9 cellular contexts compared by ENCODE assay signal in the genomic region with DNA sequence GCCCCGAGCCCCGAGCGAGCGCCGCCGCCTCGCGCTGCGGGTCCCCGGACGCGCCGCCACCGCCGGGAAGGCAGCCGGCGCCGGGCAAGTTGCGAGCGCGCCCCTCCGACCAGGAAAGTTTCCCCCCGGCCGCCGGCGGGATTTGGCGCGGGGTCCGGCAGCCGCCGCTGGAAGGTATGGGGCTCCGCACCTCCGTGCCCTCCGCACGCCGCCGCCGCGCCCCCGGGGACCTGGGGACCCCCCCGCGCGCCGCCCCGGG. TPM values are rescaled to one million over a fixed set of nuclear protein-coding genes. Genes with fewer than 3 reads are reported as not detected.
DNase-seq lines count a peak whose midpoint lies in the region; TF ChIP-seq lines count a peak whose summit lies in the region.
"Had no signal": no experiment of that assay in that cellular context is flagged by ENCODE, and none has a peak within 500 bp of the region (broad histone marks: within the 10 kb centered on the region; RNA-seq: fewer than 3 reads in every experiment).

No MANE protein-coding gene starts in this region.

- TF ChIP-seq CTCF in prostate gland (IDR thresholded peaks at IDR 0.05): no peak

- H3K4me1 ChIP-seq in CD8-positive, alpha-beta memory T cell (ENCODE audit: insufficient read depth, low read length): peaks cover 38% of the 10 kb centered on the region
- peaks cover 21% of the 10 kb centered on the region for H3K4me1 ChIP-seq in Karpas-422 (ENCODE audit: low read length)
- H3K4me1 ChIP-seq in esophagus (ENCODE audit: control insufficient read depth in 2 of 2, insufficient read depth in 2 of 2, low read length in 1 of 2): peaks cover 6 to 8% of the 10 kb centered on the region in 2 donors
- H3K4me1 ChIP-seq in prostate gland (replicated peaks): no peaks in the 10 kb centered on the region

- CTCF ChIA-PET in CD8-positive, alpha-beta memory T cell (lab: Charles Lee): no interaction called here

- 0 out of 2 replicates have a peak, but pooled peaks cover 3% of the 10 kb centered on the region for H4K20me1 ChIP-seq in Karpas-422 (ENCODE audit: insufficient read depth, low read depth, low read length)

- H3K4me3 ChIP-seq in CD8-positive, alpha-beta memory T cell (ENCODE audit: low read length): peak overlapping the region; percentile 71
- H3K4me3 ChIP-seq in Karpas-422 (ENCODE audit: low read length): peak overlapping the region; percentile 50; the same call in 1 of the 2 replicates
- H3K4me3 ChIP-seq in esophagus (ENCODE audit: low read depth in 1 of 2, low read length in 2 of 2): peak overlapping the region; percentile 52 to 57
- peak overlapping the region; percentile 44 to 50 for H3K4me3 ChIP-seq in prostate gland

- H3K27ac ChIP-seq in CD8-positive, alpha-beta memory T cell (ENCODE audit: low read depth, low read length): no peak overlapping the region
- H3K27ac ChIP-seq in Karpas-422 (ENCODE audit: low read length): no peak overlapping the region
- peak overlapping the region; percentile 43 to 58 for H3K27ac ChIP-seq in esophagus (ENCODE audit: low read depth in 2 of 2, low read length in 1 of 2)
- peak overlapping the region; percentile 48 to 70 for H3K27ac ChIP-seq in prostate gland

- no peak for DNase-seq in CD8-positive, alpha-beta memory T cell
- no peak for DNase-seq in Karpas-422
- DNase-seq in prostate gland (ENCODE audit: low spot score): no peak
- no peak for DNase-seq in NCI-H2081 treated with DMSO at 0.1 percent for 48 hours (lab: John Stamatoyannopoulos, UW)
- DNase-seq in germinal center (ENCODE audit: low spot score): no peak
- no peak for DNase-seq in NCI-H2107 (lab: John Stamatoyannopoulos, UW)
- no peak for DNase-seq in NCI-H1105 treated with DMSO at 0.1 percent for 48 hours (lab: John Stamatoyannopoulos, UW)

- H3K36me3 ChIP-seq in CD8-positive, alpha-beta memory T cell (ENCODE audit: insufficient read depth, low read length): no peaks in the 10 kb centered on the region
- no peaks in the 10 kb centered on the region for H3K36me3 ChIP-seq in Karpas-422 (ENCODE audit: insufficient read depth, low read length)
- H3K36me3 ChIP-seq in esophagus (ENCODE audit: control insufficient read depth in 2 of 2, insufficient read depth in 2 of 2, low read length in 1 of 2): no peaks in the 10 kb centered on the region
- no peaks in the 10 kb centered on the region for H3K36me3 ChIP-seq in prostate gland

- H3K4me2 ChIP-seq in Karpas-422 (ENCODE audit: low read depth, low read length, poor library complexity, severe bottlenecking): peak overlapping the region; percentile 46

- no peak overlapping the region for H2AFZ ChIP-seq in Karpas-422 (ENCODE audit: low read length)

- H3K9me2 ChIP-seq in Karpas-422 (replicated peaks; ENCODE audit: insufficient read depth, low read length): no peaks in the 10 kb centered on the region

- peaks cover 0 to 1% (median 0%) of the 10 kb centered on the region in 3 donors for H3K36me3 Mint-ChIP-seq in CD8-positive, alpha-beta memory T cell
- H3K36me3 Mint-ChIP-seq: activated CD4-positive, alpha-beta memory T cell treated with anti-CD3 and anti-CD28 coated beads for 36 hours had no signal

- 0% methylated on average over 22 to 45 of the region's 45 CpGs for WGBS in esophagus, 2 donors
- WGBS in prostate gland: 3% methylated on average over 20 of the region's 45 CpGs

- H3K27ac Mint-ChIP-seq in CD8-positive, alpha-beta memory T cell: no peak overlapping the region

- H3K9me3 ChIP-seq in CD8-positive, alpha-beta memory T cell (ENCODE audit: low read length): no peaks in the 10 kb centered on the region
- H3K9me3 ChIP-seq in Karpas-422 (ENCODE audit: low read length) (no peaks in the 10 kb centered on the region), esophagus (ENCODE audit: control insufficient read depth in 2 of 2, insufficient read depth in 1 of 2, low read depth in 1 of 2, low read length in 1 of 2) (no peaks in the 10 kb centered on the region), prostate gland (no peaks in the 10 kb centered on the region)

- intact Hi-C loops in prostate gland (cut with DNase I): loop anchor here (5.0 to 10.0 kb wide), 3 partner anchors 35 to 162 kb away; a partner anchor contains a TSS

- no peak overlapping the region for H3K9ac ChIP-seq in Karpas-422 (ENCODE audit: low read length)

- H3K27me3 ChIP-seq in CD8-positive, alpha-beta memory T cell (ENCODE audit: insufficient read depth, low read length, poor library complexity, severe bottlenecking): peaks cover 7% of the 10 kb centered on the region
- no peaks in the 10 kb centered on the region for H3K27me3 ChIP-seq in Karpas-422 (ENCODE audit: low read length)
- H3K27me3 ChIP-seq in esophagus (ENCODE audit: control insufficient read depth in 1 of 2, insufficient read depth in 2 of 2, low read length in 2 of 2): no peaks in the 10 kb centered on the region
- no peaks in the 10 kb centered on the region for H3K27me3 ChIP-seq in prostate gland (replicated peaks; ENCODE audit: insufficient read depth)

- peaks cover 33 to 50% (median 46%) of the 10 kb centered on the region in 3 donors for H3K4me1 Mint-ChIP-seq in CD8-positive, alpha-beta memory T cell

- POLR2A ChIA-PET in CD8-positive, alpha-beta memory T cell (lab: Charles Lee): no interaction called here

- H3K4me3 Mint-ChIP-seq in CD8-positive, alpha-beta memory T cell: peak overlapping the region in 1 of 7 donors; percentile 87

- H3K79me2 ChIP-seq in Karpas-422 (ENCODE audit: low read length): no peaks in the 10 kb centered on the region

- H3K9me3 Mint-ChIP-seq in CD8-positive, alpha-beta memory T cell: no peaks in the 10 kb centered on the region
- H3K9me3 Mint-ChIP-seq: activated CD4-positive, alpha-beta memory T cell treated with anti-CD3 and anti-CD28 coated beads for 36 hours had no signal

- H3K27me3 Mint-ChIP-seq in CD8-positive, alpha-beta memory T cell: peaks cover 11% of the 10 kb centered on the region in 2 donors
- H3K27me3 Mint-ChIP-seq: activated CD4-positive, alpha-beta memory T cell treated with anti-CD3 and anti-CD28 coated beads for 36 hours had no signal

- no peak for TF ChIP-seq POLR2A in prostate gland (IDR thresholded peaks at IDR 0.05)

RNA-seq across cellular contexts. Expression of a gene that starts 0.3 kb away (rescaled TPM):
- total RNA-seq in CD8-positive, alpha-beta memory T cell: 1 to 10 TPM in 1 of 2 experiments, under 1 TPM in 1; 0.60 to 1.2 TPM
- polyA plus RNA-seq in CD8-positive, alpha-beta memory T cell: 15.1 TPM
- 0.90 and 1.8 TPM in 2 replicates for total RNA-seq in Karpas-422 (2014; rRNA removed; shearing (Covaris generic); ENCODE audit: low replicate concordance)
- 1 to 10 TPM; 2.2 to 3.1 TPM for polyA plus RNA-seq in esophagus
- 1 to 10 TPM; 4.1 to 6.6 TPM for total RNA-seq in prostate gland

Comparison
In these comparisons a context has a peak if more than half of its experiments do, and no peak if none do; other contexts are left out.
1. H3K27ac ChIP-seq: peak in esophagus (2 of 2) and prostate gland (2 of 2); none in CD8-positive, alpha-beta memory T cell (single experiment) and Karpas-422 (single experiment).
2. Peak in every context shown above with its lines, with median percentiles within 50 percentile points of each other: H3K4me3 ChIP-seq.